In genomic region chr5:77356740-77357139, GRCh38 we compare ENCODE assay signal across 8 cellular contexts.
DNase-seq lines count a peak whose midpoint lies in the region; ATAC-seq and TF ChIP-seq lines count a peak whose summit lies in the region.

No MANE protein-coding gene starts in this region.

- no peaks in the 10 kb centered on the region for H3K36me3 ChIP-seq in HAP-1 (replicated peaks)

- no peak overlapping the region for H3K4me3 ChIP-seq in HAP-1

- no peak overlapping the region for H3K27ac Mint-ChIP-seq in activated CD8-positive, alpha-beta memory T cell treated with anti-CD3 and anti-CD28 coated beads, Interleukin-2, amount 10 ng/mL, durations not matched to agents 7 days and 5 days
- peak overlapping the region; percentile 23 for H3K27ac Mint-ChIP-seq in activated CD8-positive, alpha-beta T cell treated with anti-CD3 and anti-CD28 coated beads for 36 hours
- no peak overlapping the region for H3K27ac Mint-ChIP-seq in stimulated activated effector memory CD8-positive, alpha-beta T cell treated with anti-CD3 and anti-CD28 coated beads, Interleukin-12 subunit alpha, Interleukin-12 subunit beta, amount 100 ng/mL, for 72 hours

- intact Hi-C loops in activated CD8-positive, alpha-beta T cell treated with anti-CD3 and anti-CD28 coated beads for 36 hours (cut with micrococcal nuclease) = no loop called here

- in situ Hi-C loops in HAP-1 (cut with MboI; ENCODE audit: low sequenced_read_pairs) = no loop called here

- CTCF ChIA-PET in activated CD8-positive, alpha-beta memory T cell treated with anti-CD3 and anti-CD28 coated beads, Interleukin-2, amount 10 ng/mL, durations not matched to agents 7 days and 5 days (lab: Charles Lee) = interaction anchor here (0.8 kb wide), 1 partner anchor 136 kb away, joined by 3 read pairs; no protein-coding TSS in a partner anchor
- CTCF ChIA-PET in activated CD8-positive, alpha-beta T cell treated with anti-CD3 and anti-CD28 coated beads for 36 hours (lab: Charles Lee) = interaction anchor here (1.0 to 1.1 kb wide), 3 partner anchors 80 to 136 kb away, joined by 3 to 4 read pairs (median 3); partner anchors contain the start of gene WDR41

- ATAC-seq in activated CD8-positive, alpha-beta memory T cell treated with anti-CD3 and anti-CD28 coated beads, Interleukin-2, amount 10 ng/mL, durations not matched to agents 7 days and 5 days = peak; percentile 84
- ATAC-seq in HG02885 (IDR thresholded peaks at IDR 0.05; ENCODE audit: poor library complexity, unreplicated experiment) = peak; percentile 92
- ATAC-seq in activated CD8-positive, alpha-beta T cell treated with anti-CD3 and anti-CD28 coated beads for 36 hours = peak; percentile 97
- peak; percentile 76 for ATAC-seq in stimulated activated effector memory CD8-positive, alpha-beta T cell treated with anti-CD3 and anti-CD28 coated beads, Interleukin-12 subunit alpha, Interleukin-12 subunit beta, amount 100 ng/mL, for 72 hours

- no peak overlapping the region for H3K4me3 Mint-ChIP-seq in activated CD8-positive, alpha-beta memory T cell treated with anti-CD3 and anti-CD28 coated beads, Interleukin-2, amount 10 ng/mL, durations not matched to agents 7 days and 5 days
- no peak overlapping the region for H3K4me3 Mint-ChIP-seq in activated CD8-positive, alpha-beta T cell treated with anti-CD3 and anti-CD28 coated beads for 36 hours
- H3K4me3 Mint-ChIP-seq in stimulated activated effector memory CD8-positive, alpha-beta T cell treated with anti-CD3 and anti-CD28 coated beads, Interleukin-12 subunit alpha, Interleukin-12 subunit beta, amount 100 ng/mL, for 72 hours = no peak overlapping the region

- H3K9me3 ChIP-seq in HAP-1 = no peaks in the 10 kb centered on the region

- no peaks in the 10 kb centered on the region for H3K36me3 Mint-ChIP-seq in activated CD8-positive, alpha-beta memory T cell treated with anti-CD3 and anti-CD28 coated beads, Interleukin-2, amount 10 ng/mL, durations not matched to agents 7 days and 5 days
- H3K36me3 Mint-ChIP-seq in activated CD8-positive, alpha-beta T cell treated with anti-CD3 and anti-CD28 coated beads for 36 hours (ENCODE audit: low read depth) = no peaks in the 10 kb centered on the region
- no peaks in the 10 kb centered on the region for H3K36me3 Mint-ChIP-seq in stimulated activated effector memory CD8-positive, alpha-beta T cell treated with anti-CD3 and anti-CD28 coated beads, Interleukin-12 subunit alpha, Interleukin-12 subunit beta, amount 100 ng/mL, for 72 hours

- POLR2A ChIA-PET in activated CD8-positive, alpha-beta T cell treated with anti-CD3 and anti-CD28 coated beads for 36 hours (lab: Charles Lee) = interaction anchor here (1.4 kb wide), 1 partner anchor 23 kb away, joined by 4 read pairs; no protein-coding TSS in a partner anchor

- H3K4me1 ChIP-seq in HAP-1 = no peaks in the 10 kb centered on the region

- peaks cover 4% of the 10 kb centered on the region for H3K27me3 Mint-ChIP-seq in activated CD8-positive, alpha-beta memory T cell treated with anti-CD3 and anti-CD28 coated beads, Interleukin-2, amount 10 ng/mL, durations not matched to agents 7 days and 5 days
- H3K27me3 Mint-ChIP-seq in activated CD8-positive, alpha-beta T cell treated with anti-CD3 and anti-CD28 coated beads for 36 hours = peaks cover 2% of the 10 kb centered on the region

- H3K4me1 Mint-ChIP-seq in activated CD8-positive, alpha-beta memory T cell treated with anti-CD3 and anti-CD28 coated beads, Interleukin-2, amount 10 ng/mL, durations not matched to agents 7 days and 5 days = peaks cover 20% of the 10 kb centered on the region
- peaks cover 11% of the 10 kb centered on the region for H3K4me1 Mint-ChIP-seq in activated CD8-positive, alpha-beta T cell treated with anti-CD3 and anti-CD28 coated beads for 36 hours (ENCODE audit: low read depth)
- peaks cover 8% of the 10 kb centered on the region for H3K4me1 Mint-ChIP-seq in stimulated activated effector memory CD8-positive, alpha-beta T cell treated with anti-CD3 and anti-CD28 coated beads, Interleukin-12 subunit alpha, Interleukin-12 subunit beta, amount 100 ng/mL, for 72 hours

- no peaks in the 10 kb centered on the region for H3K27me3 ChIP-seq in HAP-1 (ENCODE audit: low read depth)

- no peak for TF ChIP-seq CTCF in activated CD8-positive, alpha-beta T cell treated with anti-CD3 and anti-CD28 coated beads for 36 hours (IDR thresholded peaks at IDR 0.05)

- DNase-seq in activated CD8-positive, alpha-beta memory T cell treated with anti-CD3 and anti-CD28 coated beads, Interleukin-2, amount 10 ng/mL, durations not matched to agents 7 days and 5 days = peak; percentile 65
- DNase-seq in activated CD8-positive, alpha-beta memory T cell treated with anti-CD3 and anti-CD28 coated beads for 24 hours = no peak
- DNase-seq in activated CD8-positive, alpha-beta T cell treated with anti-CD3 and anti-CD28 coated beads for 36 hours = peak; percentile 72
- DNase-seq in stimulated activated effector memory CD8-positive, alpha-beta T cell treated with anti-CD3 and anti-CD28 coated beads, Interleukin-12 subunit alpha, Interleukin-12 subunit beta, amount 100 ng/mL, for 72 hours (ENCODE audit: low spot score in 2 of 2) = no peak
- DNase-seq in NCI-H446 treated with DMSO at 0.1 percent for 48 hours (lab: John Stamatoyannopoulos, UW) = no peak
- no peak for DNase-seq in HAP-1 (ENCODE audit: low spot score in 2 of 2)
- DNase-seq in HK-2 (ENCODE audit: unreplicated experiment) = no peak

- H3K9me3 Mint-ChIP-seq in activated CD8-positive, alpha-beta memory T cell treated with anti-CD3 and anti-CD28 coated beads, Interleukin-2, amount 10 ng/mL, durations not matched to agents 7 days and 5 days (ENCODE audit: low read depth) = no peaks in the 10 kb centered on the region
- H3K9me3 Mint-ChIP-seq in activated CD8-positive, alpha-beta T cell treated with anti-CD3 and anti-CD28 coated beads for 36 hours = no peaks in the 10 kb centered on the region
- H3K9me3 Mint-ChIP-seq in stimulated activated effector memory CD8-positive, alpha-beta T cell treated with anti-CD3 and anti-CD28 coated beads, Interleukin-12 subunit alpha, Interleukin-12 subunit beta, amount 100 ng/mL, for 72 hours = no peaks in the 10 kb centered on the region

Comparison
In these comparisons a context has a peak if more than half of its experiments do, and no peak if none do; other contexts are left out.
1. DNase-seq: peak in activated CD8-positive, alpha-beta memory T cell treated with anti-CD3 and anti-CD28 coated beads, Interleukin-2, amount 10 ng/mL, durations not matched to agents 7 days and 5 days (single experiment) and activated CD8-positive, alpha-beta T cell treated with anti-CD3 and anti-CD28 coated beads for 36 hours (single experiment); none in activated CD8-positive, alpha-beta memory T cell treated with anti-CD3 and anti-CD28 coated beads for 24 hours (single experiment), stimulated activated effector memory CD8-positive, alpha-beta T cell treated with anti-CD3 and anti-CD28 coated beads, Interleukin-12 subunit alpha, Interleukin-12 subunit beta, amount 100 ng/mL, for 72 hours (0 of 2), NCI-H446 treated with DMSO at 0.1 percent for 48 hours (single experiment), HAP-1 (0 of 2) and HK-2 (single experiment).
2. Peak in every context shown above with its lines, with median percentiles within 50 percentile points of each other: ATAC-seq.